In genomic region chr22:31046591-31047226, GRCh38 we compare ENCODE assay signal across 12 cellular contexts. TPM values are rescaled to one million over a fixed set of nuclear protein-coding genes. Genes with fewer than 3 reads are reported as not detected.
DNase-seq lines count a peak whose midpoint lies in the region; ATAC-seq and TF ChIP-seq lines count a peak whose summit lies in the region.
"Had no signal": no experiment of that assay in that cellular context is flagged by ENCODE, and none has a peak within 500 bp of the region (broad histone marks: within the 10 kb centered on the region; RNA-seq: fewer than 3 reads in every experiment).

No MANE protein-coding gene starts in this region.

- DNase-seq in NB4 (ENCODE audit: low read depth) = peak; percentile 58
- peak; percentile 86 for DNase-seq in choroid plexus epithelial cell (ENCODE audit: low read depth)
- peak; percentile 74 for DNase-seq in sciatic nerve (ENCODE audit: low spot score)
- no peak for DNase-seq in GM03348 (ENCODE audit: low spot score)
- no peak for DNase-seq in AG20443 (ENCODE audit: low spot score)
- DNase-seq: activated T-cell treated with anti-CD3 and anti-CD28 coated beads, Interleukin-2, amount 50 U/mL, for 1 hour; NCI-H1048; SIG-M5; stimulated activated naive CD4-positive, alpha-beta T cell had no signal

- peak overlapping the region; percentile 31 for H3K27ac ChIP-seq in layer of hippocampus (ENCODE audit: low read depth, low read length)

- TF ChIP-seq CTCF in NB4 (IDR thresholded peaks at IDR 0.05; ENCODE audit: low read depth, low read length) (no peak), choroid plexus epithelial cell (conservative IDR thresholded peaks at IDR 0.05; ENCODE audit: low read depth, low read length) (no peak)

- H3K27me3 ChIP-seq in layer of hippocampus (ENCODE audit: control insufficient read depth, insufficient read depth, low read length) = no peaks in the 10 kb centered on the region

- no peak for TF ChIP-seq POLR2A in NB4 (IDR thresholded peaks at IDR 0.05; ENCODE audit: extremely low read depth, insufficient read length)

- ATAC-seq in sciatic nerve (peak; percentile 93), HG02938 (IDR thresholded peaks at IDR 0.05; ENCODE audit: unreplicated experiment) (no peak), GM18517 (IDR thresholded peaks at IDR 0.05; ENCODE audit: unreplicated experiment) (no peak)

- H3K4me3 ChIP-seq in NB4 (ENCODE audit: low read depth, low read length) (no peak overlapping the region), choroid plexus epithelial cell (ENCODE audit: low read depth, low read length) (no peak overlapping the region)

- intact Hi-C loops in sciatic nerve (cut with DNase I) = loop anchor here (5.0 kb wide), 1 partner anchor 1064 kb away; no protein-coding TSS in a partner anchor

RNA-seq across cellular contexts. Expression of gene SMTN, which starts 34.4 kb away (rescaled TPM):
- total RNA-seq in sciatic nerve = 283 TPM

Comparison
In these comparisons a context has a peak if more than half of its experiments do, and no peak if none do; other contexts are left out.
1. DNase-seq: peak in NB4 (single experiment), choroid plexus epithelial cell (single experiment) and sciatic nerve (single experiment); none in GM03348 (single experiment) and AG20443 (single experiment).